20 cellular contexts compared by ENCODE assay signal in the genomic region with DNA sequence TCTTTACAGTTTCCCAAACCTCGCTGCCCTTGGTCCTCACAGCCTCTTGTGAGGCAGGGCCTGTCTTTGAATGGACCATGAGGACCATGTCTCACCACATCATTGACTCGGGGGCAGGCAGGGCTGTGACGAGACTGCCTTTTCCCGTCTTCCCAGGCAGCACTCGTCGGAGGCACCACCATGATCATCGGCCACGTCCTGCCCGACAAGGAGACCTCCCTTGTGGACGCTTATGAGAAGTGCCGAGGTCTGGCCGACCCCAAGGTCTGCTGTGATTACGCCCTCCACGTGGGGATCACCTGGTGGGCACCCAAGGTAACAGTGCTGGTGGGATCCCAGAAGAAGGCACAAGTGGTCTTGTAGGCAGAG.
"Had no signal": no experiment of that assay in that cellular context is flagged by ENCODE, and none has a peak within 500 bp of the region (broad histone marks: within the 10 kb centered on the region; RNA-seq: fewer than 3 reads in every experiment).

No MANE protein-coding gene starts in this region.

- H3K36me3 Mint-ChIP-seq: activated naive CD8-positive, alpha-beta T cell treated with anti-CD3 and anti-CD28 coated beads for 36 hours; stimulated activated effector memory CD8-positive, alpha-beta T cell treated with anti-CD3 and anti-CD28 coated beads, Interleukin-12 subunit alpha, Interleukin-12 subunit beta, amount 100 ng/mL, for 72 hours had no signal

- H3K27ac ChIP-seq: body of pancreas, pancreas, thyroid gland had no signal

- H3K27me3 ChIP-seq: body of pancreas, dorsolateral prefrontal cortex, thyroid gland had no signal

- H3K4me3 Mint-ChIP-seq: activated CD4-positive, alpha-beta T cell treated with anti-CD3 and anti-CD28 coated beads, Interleukin-2, amount 10 ng/mL, durations not matched to agents 24 days and 14 days; activated CD8-positive, alpha-beta T cell treated with anti-CD3 and anti-CD28 coated beads, Interleukin-2, amount 10 ng/mL, durations not matched to agents 7 days and 5 days; activated naive CD8-positive, alpha-beta T cell treated with anti-CD3 and anti-CD28 coated beads for 36 hours; stimulated activated effector memory CD8-positive, alpha-beta T cell treated with anti-CD3 and anti-CD28 coated beads, Interleukin-12 subunit alpha, Interleukin-12 subunit beta, amount 100 ng/mL, for 72 hours had no signal

- DNase-seq: activated CD4-positive, alpha-beta T cell treated with anti-CD3 and anti-CD28 coated beads, Interleukin-2, amount 10 ng/mL, durations not matched to agents 24 days and 14 days; activated CD8-positive, alpha-beta memory T cell treated with anti-CD3 and anti-CD28 coated beads, Interleukin-2, amount 50 U/mL, for 48 hours; activated CD8-positive, alpha-beta T cell treated with anti-CD3 and anti-CD28 coated beads, Interleukin-2, amount 10 ng/mL, durations not matched to agents 7 days and 5 days; activated gamma-delta T cell; activated naive CD8-positive, alpha-beta T cell treated with anti-CD3 and anti-CD28 coated beads for 36 hours; amygdala; body of pancreas; caudate nucleus; erythroblast; foreskin melanocyte; glutamatergic neuron; hypothalamus; pancreas; stimulated activated CD4-positive, alpha-beta T cell treated with anti-CD3 and anti-CD28 coated beads, Interleukin-4, amount 100 ng/mL, for 24 hours; T-helper 1 cell; T1000; thyroid gland had no signal

- H3K27ac Mint-ChIP-seq: activated CD4-positive, alpha-beta T cell treated with anti-CD3 and anti-CD28 coated beads, Interleukin-2, amount 10 ng/mL, durations not matched to agents 24 days and 14 days; activated CD8-positive, alpha-beta T cell treated with anti-CD3 and anti-CD28 coated beads, Interleukin-2, amount 10 ng/mL, durations not matched to agents 7 days and 5 days; activated naive CD8-positive, alpha-beta T cell treated with anti-CD3 and anti-CD28 coated beads for 36 hours; stimulated activated effector memory CD8-positive, alpha-beta T cell treated with anti-CD3 and anti-CD28 coated beads, Interleukin-12 subunit alpha, Interleukin-12 subunit beta, amount 100 ng/mL, for 72 hours had no signal

- H3K4me3 ChIP-seq: body of pancreas, dorsolateral prefrontal cortex, pancreas, smooth muscle cell, thyroid gland had no signal

- H3K9me3 ChIP-seq: body of pancreas, pancreas, thyroid gland had no signal

- H3K36me3 ChIP-seq: pancreas, thyroid gland had no signal

- H3K4me1 ChIP-seq: body of pancreas, pancreas, thyroid gland had no signal

- H3K9me3 Mint-ChIP-seq: activated CD4-positive, alpha-beta T cell treated with anti-CD3 and anti-CD28 coated beads, Interleukin-2, amount 10 ng/mL, durations not matched to agents 24 days and 14 days; activated naive CD8-positive, alpha-beta T cell treated with anti-CD3 and anti-CD28 coated beads for 36 hours; stimulated activated effector memory CD8-positive, alpha-beta T cell treated with anti-CD3 and anti-CD28 coated beads, Interleukin-12 subunit alpha, Interleukin-12 subunit beta, amount 100 ng/mL, for 72 hours had no signal
